In genomic region chr12:122949405-122949804, GRCh38 we compare ENCODE assay signal across 20 cellular contexts. TPM values are rescaled to one million over a fixed set of nuclear protein-coding genes. Genes with fewer than 3 reads are reported as not detected.
DNase-seq lines count a peak whose midpoint lies in the region; ATAC-seq, FAIRE-seq and TF ChIP-seq lines count a peak whose summit lies in the region.
"Had no signal": no experiment of that assay in that cellular context is flagged by ENCODE, and none has a peak within 500 bp of the region (broad histone marks: within the 10 kb centered on the region; RNA-seq: fewer than 3 reads in every experiment).

No MANE protein-coding gene starts in this region.

- TF ChIP-seq CTCF in A549 (IDR thresholded peaks at IDR 0.05) (no peak), RWPE1 (conservative IDR thresholded peaks at IDR 0.05; ENCODE audit: low read depth) (no peak), neural crest cell (conservative IDR thresholded peaks at IDR 0.05) (no peak)

- H3K4me3 Mint-ChIP-seq in neural crest cell: no peak overlapping the region
- no peak overlapping the region for H3K4me3 Mint-ChIP-seq in activated CD4-positive, alpha-beta memory T cell treated with anti-CD3 and anti-CD28 coated beads for 36 hours
- H3K4me3 Mint-ChIP-seq: CD8-positive, alpha-beta memory T cell; H9 had no signal

- no peaks in the 10 kb centered on the region for H3K27me3 ChIP-seq in BLaER1
- H3K27me3 ChIP-seq: SJCRH30 had no signal

- DNase-seq in A549 (ENCODE audit: low read depth in 1 of 2, low spot score in 1 of 2) (no peak), RWPE1 (ENCODE audit: low spot score) (no peak), neural crest cell (ENCODE audit: low read depth, low spot score) (no peak), GDM1 (lab: John Stamatoyannopoulos, UW) (no peak), putamen (ENCODE audit: low spot score) (no peak), NOMO-1 treated with DMSO at 0.1 percent for 48 hours (lab: John Stamatoyannopoulos, UW; ENCODE audit: unreplicated experiment) (no peak)
- no peak for DNase-seq in activated CD4-positive, alpha-beta memory T cell treated with anti-CD3 and anti-CD28 coated beads for 36 hours
- DNase-seq: ACHN; CD8-positive, alpha-beta memory T cell; EL; H9; NCI-H1105; NCI-H2029 treated with DMSO at 0.1 percent for 48 hours; NCI-H226; NCI-H510A treated with DMSO at 0.1 percent for 48 hours; NCI-H748 treated with DMSO at 0.1 percent for 48 hours; SJCRH30 had no signal

- peaks cover 20% of the 10 kb centered on the region for H3K4me1 Mint-ChIP-seq in neural crest cell
- H3K4me1 Mint-ChIP-seq in activated CD4-positive, alpha-beta memory T cell treated with anti-CD3 and anti-CD28 coated beads for 36 hours (ENCODE audit: low read depth): peaks cover 16% of the 10 kb centered on the region

- H3K27ac ChIP-seq in A549: peak overlapping the region; percentile 35 to 72; a peak in 5 of 6 replicates
- no peak overlapping the region for H3K27ac ChIP-seq in BLaER1
- H3K27ac ChIP-seq in RWPE1: peak overlapping the region; percentile 99
- H3K27ac ChIP-seq: SJCRH30 had no signal

- H3K4me3 ChIP-seq in A549 (no peak overlapping the region), BLaER1 (no peak overlapping the region)
- H3K4me3 ChIP-seq: SJCRH30 had no signal

- WGBS in A549 (ENCODE audit: missing lambda C conversion rate): 90% methylated on average over 7 of the region's 8 CpGs

- 0 out of 2 replicates have a peak overlapping the region, but pooled peaks have one; percentile 33 for H3K9ac ChIP-seq in BLaER1

- 0 out of 2 replicates have a peak, but pooled peaks cover 6% of the 10 kb centered on the region for H4K20me1 ChIP-seq in BLaER1

- H3K4me1 ChIP-seq in A549 (peaks cover 51% of the 10 kb centered on the region), BLaER1 (peaks cover 64% of the 10 kb centered on the region)

- H3K27ac Mint-ChIP-seq in neural crest cell (ENCODE audit: unreplicated experiment): peak overlapping the region; percentile 54
- no peak overlapping the region for H3K27ac Mint-ChIP-seq in activated CD4-positive, alpha-beta memory T cell treated with anti-CD3 and anti-CD28 coated beads for 36 hours
- H3K27ac Mint-ChIP-seq: H9 had no signal

- H3K9me3 ChIP-seq in A549: no peaks in the 10 kb centered on the region
- H3K9me3 ChIP-seq in BLaER1: no peaks in the 10 kb centered on the region
- H3K9me3 ChIP-seq: SJCRH30 had no signal

- no peak for TF ChIP-seq EP300 in A549 (IDR thresholded peaks at IDR 0.05)

- no peaks in the 10 kb centered on the region for H3K9me3 Mint-ChIP-seq in neural crest cell
- H3K9me3 Mint-ChIP-seq in activated CD4-positive, alpha-beta memory T cell treated with anti-CD3 and anti-CD28 coated beads for 36 hours: no peaks in the 10 kb centered on the region
- H3K9me3 Mint-ChIP-seq: CD8-positive, alpha-beta memory T cell; H9 had no signal

- H3K4me2 ChIP-seq in A549 (no peak overlapping the region), BLaER1 (0 out of 2 replicates have a peak overlapping the region, but pooled peaks have one; percentile 17)

- intact Hi-C loops in activated CD4-positive, alpha-beta memory T cell treated with anti-CD3 and anti-CD28 coated beads for 36 hours (cut with micrococcal nuclease): no loop called here

- H3K36me3 Mint-ChIP-seq in neural crest cell (ENCODE audit: low read depth): no peaks in the 10 kb centered on the region
- H3K36me3 Mint-ChIP-seq in activated CD4-positive, alpha-beta memory T cell treated with anti-CD3 and anti-CD28 coated beads for 36 hours: no peaks in the 10 kb centered on the region

- H3K36me3 ChIP-seq in BLaER1: peaks cover 27% of the 10 kb centered on the region; the same call in 1 of the 2 replicates
- H3K36me3 ChIP-seq: SJCRH30 had no signal

- POLR2A ChIA-PET in A549 (lab: Yijun Ruan, JAX): no interaction called here
- POLR2A ChIA-PET in RWPE1 (lab: Yijun Ruan, JAX; ENCODE audit: low non-redundant PET): no interaction called here
- POLR2A ChIA-PET in activated CD4-positive, alpha-beta memory T cell treated with anti-CD3 and anti-CD28 coated beads for 36 hours (lab: Charles Lee): no interaction called here

- no peak for TF ChIP-seq POLR2A in A549 (IDR thresholded peaks at IDR 0.05; ENCODE audit: low read length)

- no peak for ATAC-seq in A549

- H3K27me3 Mint-ChIP-seq in neural crest cell (ENCODE audit: low read depth): no peaks in the 10 kb centered on the region
- H3K27me3 Mint-ChIP-seq in activated CD4-positive, alpha-beta memory T cell treated with anti-CD3 and anti-CD28 coated beads for 36 hours: no peaks in the 10 kb centered on the region
- H3K27me3 Mint-ChIP-seq: CD8-positive, alpha-beta memory T cell had no signal

- no peak for TF ChIP-seq RAD21 in A549 (conservative IDR thresholded peaks at IDR 0.05 in 1 of 2, IDR thresholded peaks at IDR 0.05 in 1 of 2)

- FAIRE-seq in A549 (lab: Jason Lieb, UNC): no peak
- FAIRE-seq: D721Med, HTR-8/SVneo had no signal

- CTCF ChIA-PET in A549 (lab: Yijun Ruan, JAX): interaction anchor here (0.8 to 25.9 kb wide), 7 partner anchors 61 to 311 kb away, joined by 3 to 522 read pairs (median 37); no protein-coding TSS in a partner anchor
- CTCF ChIA-PET in RWPE1 (lab: Yijun Ruan, JAX): interaction anchor here (0.7 kb wide), 1 partner anchor 276 kb away, joined by 3 read pairs; no protein-coding TSS in a partner anchor
- CTCF ChIA-PET in activated CD4-positive, alpha-beta memory T cell treated with anti-CD3 and anti-CD28 coated beads for 36 hours (lab: Charles Lee): interaction anchor here (0.6 to 15.9 kb wide), 6 partner anchors 63 to 155 kb away, joined by 3 to 239 read pairs (median 4); no protein-coding TSS in a partner anchor

TF ChIP-seq in A549, 52 proteins besides CTCF, POLR2A, EP300 and RAD21 (continues in another document):
- TF ChIP-seq BCL3 (IDR thresholded peaks at IDR 0.05) (no peak), KDM5A (IDR thresholded peaks at IDR 0.05) (no peak), NR3C1 (IDR thresholded peaks at IDR 0.05) (no peak), SREBF2 (IDR thresholded peaks at IDR 0.05) (no peak), MAZ (IDR thresholded peaks at IDR 0.05; ENCODE audit: borderline replicate concordance, low read depth, low read length) (no peak), RFX5 (IDR thresholded peaks at IDR 0.05) (no peak), CHD4 (IDR thresholded peaks at IDR 0.05; ENCODE audit: borderline replicate concordance) (no peak)

RNA-seq across cellular contexts. Expression of gene ABCB9, which starts 16.9 kb away (rescaled TPM):
- polyA plus RNA-seq in A549 (2011; rRNA removed): 2.7 and 3.1 TPM in 2 replicates
- polyA plus RNA-seq in A549 (2012; cell fraction: cytosol; rRNA removed): 4.5 and 6.7 TPM in 2 replicates
- 13.3 and 15.2 TPM in 2 replicates for polyA plus RNA-seq in A549 (2012; cell fraction: nucleus; rRNA removed)
- 4.8 to 5.8 TPM (median 5.0 TPM) in 3 replicates for polyA plus RNA-seq in A549 (2017; fragmentation: RNase III; extraction: RNeasy Plus Mini Kit Qiagen cat#74134 plus additional on column Dnase treatment)
- polyA minus RNA-seq in A549 (2011; rRNA and poly(A)+ RNA removed): 10.3 and 10.5 TPM in 2 replicates
- 14.2 and 16.3 TPM in 2 replicates for total RNA-seq in neural crest cell
- 1 to 10 TPM; 2.7 to 3.6 TPM for total RNA-seq in activated CD4-positive, alpha-beta memory T cell treated with anti-CD3 and anti-CD28 coated beads for 36 hours

RNA-seq across cellular contexts. Expression of gene OGFOD2, which starts 25.6 kb away (rescaled TPM):
- 11.0 and 11.8 TPM in 2 replicates for polyA plus RNA-seq in A549 (2011; rRNA removed)
- 26.7 and 34.0 TPM in 2 replicates for polyA plus RNA-seq in A549 (2012; cell fraction: cytosol; rRNA removed)
- polyA plus RNA-seq in A549 (2012; cell fraction: nucleus; rRNA removed): 88.1 and 96.6 TPM in 2 replicates
- 15.7 to 18.2 TPM (median 17.5 TPM) in 3 replicates for polyA plus RNA-seq in A549 (2017; fragmentation: RNase III; extraction: RNeasy Plus Mini Kit Qiagen cat#74134 plus additional on column Dnase treatment)
- polyA minus RNA-seq in A549 (2011; rRNA and poly(A)+ RNA removed): 17.6 and 21.3 TPM in 2 replicates
- 17.2 and 18.1 TPM in 2 replicates for total RNA-seq in neural crest cell
- 10 to 100 TPM; 22.6 to 23.7 TPM for total RNA-seq in activated CD4-positive, alpha-beta memory T cell treated with anti-CD3 and anti-CD28 coated beads for 36 hours

RNA-seq across cellular contexts. Expression of gene ARL6IP4, which starts 31.1 kb away (rescaled TPM):
- polyA plus RNA-seq in A549 (2011; rRNA removed) (152 and 209 TPM in 2 replicates), A549 (2017; fragmentation: RNase III; extraction: RNeasy Plus Mini Kit Qiagen cat#74134 plus additional on column Dnase treatment) (196 to 211 TPM (median 208 TPM) in 3 replicates)
- polyA plus RNA-seq in A549 (2012; cell fraction: cytosol; rRNA removed): 289 and 369 TPM in 2 replicates
- 208 and 222 TPM in 2 replicates for polyA plus RNA-seq in A549 (2012; cell fraction: nucleus; rRNA removed)
- polyA minus RNA-seq in A549 (2011; rRNA and poly(A)+ RNA removed): 39.6 and 41.8 TPM in 2 replicates
- total RNA-seq in neural crest cell: 173 and 180 TPM in 2 replicates
- 100 to 1,000 TPM; 180 to 188 TPM for total RNA-seq in activated CD4-positive, alpha-beta memory T cell treated with anti-CD3 and anti-CD28 coated beads for 36 hours

RNA-seq across cellular contexts. Expression of gene VPS37B, which starts 53.5 kb away (rescaled TPM):
- polyA plus RNA-seq in A549 (2011; rRNA removed) (14.4 and 18.6 TPM in 2 replicates), A549 (2017; fragmentation: RNase III; extraction: RNeasy Plus Mini Kit Qiagen cat#74134 plus additional on column Dnase treatment) (16.0 to 17.0 TPM (median 16.2 TPM) in 3 replicates)
- 21.2 and 21.5 TPM in 2 replicates for polyA plus RNA-seq in A549 (2012; cell fraction: cytosol; rRNA removed)
- 27.6 and 29.8 TPM in 2 replicates for polyA plus RNA-seq in A549 (2012; cell fraction: nucleus; rRNA removed)
- 12.1 and 14.6 TPM in 2 replicates for polyA minus RNA-seq in A549 (2011; rRNA and poly(A)+ RNA removed)
- 40.9 and 41.5 TPM in 2 replicates for total RNA-seq in neural crest cell
- total RNA-seq in activated CD4-positive, alpha-beta memory T cell treated with anti-CD3 and anti-CD28 coated beads for 36 hours: 10 to 100 TPM in 1 of 2 experiments, 1 to 10 TPM in 1; 10.0 to 10.4 TPM
